Comparison of ENCODE assay signal across 10 cellular contexts in genomic region chr10:93481213-93481930, GRCh38. TPM values are rescaled to one million over a fixed set of nuclear protein-coding genes. Genes with fewer than 3 reads are reported as not detected.
A peak's percentile ranks its signal among the peaks of the same experiment; 100 is the strongest.
DNase-seq lines count a peak whose midpoint lies in the region; ATAC-seq, FAIRE-seq and TF ChIP-seq lines count a peak whose summit lies in the region.
"Had no signal": no experiment of that assay in that cellular context is flagged by ENCODE, and none has a peak within 500 bp of the region (broad histone marks: within the 10 kb centered on the region; RNA-seq: fewer than 3 reads in every experiment).

No MANE protein-coding gene starts in this region.

- FAIRE-seq in urothelium cell line (lab: Jason Lieb, UNC): no peak
- FAIRE-seq: HTR-8/SVneo had no signal

- no peaks in the 10 kb centered on the region for H3K27me3 ChIP-seq in uterus

- no peaks in the 10 kb centered on the region for H3K9me3 Mint-ChIP-seq in mesothelial cell of epicardium

- TF ChIP-seq POLR2A in uterus (IDR thresholded peaks at IDR 0.05): no peak

- TF ChIP-seq CTCF in coronary artery (IDR thresholded peaks at IDR 0.05) (no peak), mesothelial cell of epicardium (IDR thresholded peaks at IDR 0.05; ENCODE audit: unreplicated experiment) (no peak), uterus (IDR thresholded peaks at IDR 0.05) (no peak)

- no peaks in the 10 kb centered on the region for H3K36me3 Mint-ChIP-seq in mesothelial cell of epicardium

- intact Hi-C loops in Right ventricle myocardium superior (cut with DNase I) (no loop called here), Right ventricle myocardium inferior (cut with DNase I) (loop anchor here (2.0 kb wide), 1 partner anchor 45 kb away; no protein-coding TSS in a partner anchor), uterus (cut with DNase I; ENCODE audit: low total_unique reads) (no loop called here)

- peak overlapping the region; percentile 98 for H3K27ac Mint-ChIP-seq in mesothelial cell of epicardium

- DNase-seq in Right ventricle myocardium superior: no peak
- no peak for DNase-seq in Right ventricle myocardium inferior (ENCODE audit: missing footprints)
- DNase-seq in coronary artery (ENCODE audit: low spot score): no peak
- DNase-seq in mesothelial cell of epicardium (ENCODE audit: low spot score in 2 of 2, unreplicated experiment in 2 of 2): no peak
- no peak for DNase-seq in uterus
- DNase-seq in urothelium cell line (ENCODE audit: low spot score): no peak
- DNase-seq in putamen (ENCODE audit: low spot score): no peak
- DNase-seq: activated gamma-delta T cell treated with Interleukin-2 at 50 U/mL for 16 hours had no signal

- no peaks in the 10 kb centered on the region for H3K36me3 ChIP-seq in uterus

- H3K4me3 ChIP-seq in coronary artery (peak overlapping the region; percentile 74), uterus (peak overlapping the region; percentile 52 to 66)

- peaks cover 0 to 4% of the 10 kb centered on the region in 2 donors for H3K4me1 ChIP-seq in uterus

- peak; percentile 12 for ATAC-seq in Right ventricle myocardium superior (ENCODE audit: poor library complexity)
- no peak for ATAC-seq in Right ventricle myocardium inferior
- no peak for ATAC-seq in HG02763 (IDR thresholded peaks at IDR 0.05; ENCODE audit: unreplicated experiment)

- H3K9me3 ChIP-seq in uterus: no peaks in the 10 kb centered on the region

- peak overlapping the region; percentile 87 for H3K4me3 Mint-ChIP-seq in mesothelial cell of epicardium

- H3K27ac ChIP-seq in coronary artery (peak overlapping the region; percentile 88 to 93), uterus (peak overlapping the region; percentile 87 to 97)

- H3K27me3 Mint-ChIP-seq in mesothelial cell of epicardium (ENCODE audit: low read depth): no peaks in the 10 kb centered on the region

- peaks cover 33% of the 10 kb centered on the region for H3K4me1 Mint-ChIP-seq in mesothelial cell of epicardium

RNA-seq across cellular contexts. Expression of gene MYOF, which starts 0.8 kb away (rescaled TPM):
- total RNA-seq in Right ventricle myocardium superior: 30.4 TPM
- 34.4 TPM for total RNA-seq in Right ventricle myocardium inferior
- total RNA-seq in mesothelial cell of epicardium: 53.3 to 58.5 TPM (median 56.0 TPM) in 3 replicates
- 100 to 1,000 TPM in 2 of 4 donors, 10 to 100 TPM in 2; 41.2 to 114 (median 86.9) TPM for total RNA-seq in uterus

RNA-seq across cellular contexts. Expression of gene CEP55, which starts 15.0 kb away (rescaled TPM):
- total RNA-seq in Right ventricle myocardium superior (0.59 TPM), Right ventricle myocardium inferior (1.4 TPM), mesothelial cell of epicardium (6.0 to 6.3 TPM (median 6.0 TPM) in 3 replicates), uterus (10 to 100 TPM in 1 of 4 donors, under 1 TPM in 1, not detected in 2; under 0.01 to 13.8 TPM)
